Comparison of ENCODE assay signal across 19 cellular contexts in genomic region chr4:24810016-24810415, GRCh38. TPM values are rescaled to one million over a fixed set of nuclear protein-coding genes. Genes with fewer than 3 reads are reported as not detected.
DNase-seq lines count a peak whose midpoint lies in the region; ATAC-seq and TF ChIP-seq lines count a peak whose summit lies in the region.
"Had no signal": no experiment of that assay in that cellular context is flagged by ENCODE, and none has a peak within 500 bp of the region (broad histone marks: within the 10 kb centered on the region; RNA-seq: fewer than 3 reads in every experiment).

No MANE protein-coding gene starts in this region.

- no peak for TF ChIP-seq POLR2A in uterus (IDR thresholded peaks at IDR 0.05)

- TF ChIP-seq CTCF in heart right ventricle (IDR thresholded peaks at IDR 0.05) (no peak), coronary artery (IDR thresholded peaks at IDR 0.05) (no peak), uterus (IDR thresholded peaks at IDR 0.05) (no peak)

- DNase-seq in heart right ventricle = no peak
- DNase-seq in Right ventricle myocardium superior = no peak
- DNase-seq in coronary artery (ENCODE audit: low spot score) = no peak
- DNase-seq in iris pigment epithelial cell (ENCODE audit: low read depth) = peak; percentile 44
- DNase-seq in uterus = no peak
- no peak for DNase-seq in HUDEP-2 (lab: John Stamatoyannopoulos, UW; ENCODE audit: unreplicated experiment in 76 of 76)
- no peak for DNase-seq in HAP-1 (ENCODE audit: low spot score in 2 of 2)
- DNase-seq: activated CD4-positive, alpha-beta T cell treated with anti-CD3 and anti-CD28 coated beads, Interleukin-2, amount 50 U/mL, for 1 hour; activated CD8-positive, alpha-beta memory T cell treated with anti-CD3 and anti-CD28 coated beads, Interleukin-2, amount 50 U/mL, for 48 hours; activated gamma-delta T cell; cortex of kidney; NCI-H1417 treated with DMSO at 0.1 percent for 48 hours; NCI-H526 treated with DMSO at 0.1 percent for 48 hours; occipital lobe; SHP77; stimulated activated CD4-positive, alpha-beta T cell treated with anti-CD3 and anti-CD28 coated beads, Interleukin-1b, Interleukin-23, amount 100 ng/mL, for 48 hours; T-cell had no signal

- intact Hi-C loops in heart right ventricle (cut with DNase I) (no loop called here), Right ventricle myocardium superior (cut with DNase I) (no loop called here), uterus (cut with DNase I; ENCODE audit: low total_unique reads) (no loop called here)

- H3K9me3 ChIP-seq in heart right ventricle = peaks cover 0 to 13% (median 0%) of the 10 kb centered on the region in 11 donors
- no peaks in the 10 kb centered on the region for H3K9me3 ChIP-seq in uterus
- no peaks in the 10 kb centered on the region for H3K9me3 ChIP-seq in HAP-1

- no peak overlapping the region for H3K27ac ChIP-seq in heart right ventricle
- H3K27ac ChIP-seq in coronary artery = peak overlapping the region; percentile 58 to 83
- peak overlapping the region; percentile 48 to 63 for H3K27ac ChIP-seq in uterus
- H3K27ac ChIP-seq: C4-2B had no signal

- H3K36me3 ChIP-seq in heart right ventricle (peaks cover 0 to 41% (median 3%) of the 10 kb centered on the region in 9 donors), uterus (no peaks in the 10 kb centered on the region), HAP-1 (replicated peaks) (no peaks in the 10 kb centered on the region)

- H3K4me1 ChIP-seq in heart right ventricle (peaks cover 0 to 10% (median 0%) of the 10 kb centered on the region in 9 donors), uterus (peaks cover 0 to 3% of the 10 kb centered on the region in 2 donors), HAP-1 (no peaks in the 10 kb centered on the region)

- in situ Hi-C loops in HAP-1 (cut with MboI; ENCODE audit: low sequenced_read_pairs) = no loop called here

- H3K4me3 ChIP-seq in heart right ventricle (no peak overlapping the region), coronary artery (no peak overlapping the region), uterus (no peak overlapping the region), HAP-1 (no peak overlapping the region)

- ATAC-seq in heart right ventricle (peak in 6 of 8 donors; percentile 28 to 70 (median 50)), Right ventricle myocardium superior (ENCODE audit: poor library complexity) (no peak)
- ATAC-seq in activated CD4-positive, CD25-positive, alpha-beta regulatory T cell treated with anti-CD3 and anti-CD28 coated beads, Interleukin-2, amount 50 U/mL, for 24 hours = no peak
- ATAC-seq: T-cell had no signal

- H3K27me3 ChIP-seq in heart right ventricle = no peaks in the 10 kb centered on the region
- H3K27me3 ChIP-seq in uterus = no peaks in the 10 kb centered on the region
- no peaks in the 10 kb centered on the region for H3K27me3 ChIP-seq in HAP-1 (ENCODE audit: low read depth)

- whole genome bisulfite sequencing in heart right ventricle, 2 donors = 73 to 80% methylated on average over 4 of the region's 4 CpGs

RNA-seq across cellular contexts. Expression of gene SOD3, which starts 14.6 kb away (rescaled TPM):
- total RNA-seq in heart right ventricle = 100 to 1,000 TPM in 2 of 10 donors, 10 to 100 TPM in 8; 30.3 to 118 (median 56.2) TPM
- polyA plus RNA-seq in heart right ventricle = 10 to 100 TPM; 15.1 to 31.9 TPM
- total RNA-seq in Right ventricle myocardium superior = 62.4 TPM
- 10 to 100 TPM; 34.4 to 78.6 (median 68.0) TPM for total RNA-seq in uterus
- total RNA-seq: occipital lobe had no signal

Comparison
In these comparisons a context has a peak if more than half of its experiments do, and no peak if none do; other contexts are left out.
1. ATAC-seq: peak in heart right ventricle (6 of 8); none in Right ventricle myocardium superior (single experiment) and activated CD4-positive, CD25-positive, alpha-beta regulatory T cell treated with anti-CD3 and anti-CD28 coated beads, Interleukin-2, amount 50 U/mL, for 24 hours (0 of 2).
2. H3K27ac ChIP-seq: peak in coronary artery (2 of 2) and uterus (2 of 2); none in heart right ventricle (0 of 10).